ENCODE assay signal across 23 cellular contexts in genomic region chr11:98740335-98740734, GRCh38.
"Had no signal": no experiment of that assay in that cellular context is flagged by ENCODE, and none has a peak within 500 bp of the region (broad histone marks: within the 10 kb centered on the region; RNA-seq: fewer than 3 reads in every experiment).

No MANE protein-coding gene starts in this region.

- H3K27me3 Mint-ChIP-seq: naive B cell had no signal

- H3K27me3 ChIP-seq: colonic mucosa, esophagus squamous epithelium, foreskin keratinocyte, left lung, sigmoid colon, stomach, thyroid gland, upper lobe of left lung had no signal

- ATAC-seq: foreskin keratinocyte, left lung, psoas muscle had no signal

- H3K36me3 Mint-ChIP-seq: naive B cell had no signal

- H3K4me3 ChIP-seq: colonic mucosa, esophagus squamous epithelium, left lung, psoas muscle, sigmoid colon, skin epidermis, stomach, thyroid gland, upper lobe of left lung had no signal

- H3K4me3 Mint-ChIP-seq: naive B cell, nephron progenitor cell had no signal

- H3K36me3 ChIP-seq: colonic mucosa, esophagus squamous epithelium, left lung, sigmoid colon, stomach, thyroid gland, upper lobe of left lung had no signal

- H3K27ac Mint-ChIP-seq: naive B cell, nephron progenitor cell had no signal

- H3K4me1 Mint-ChIP-seq: naive B cell had no signal

- H3K9me3 ChIP-seq: colonic mucosa, esophagus squamous epithelium, psoas muscle, sigmoid colon, stomach, thyroid gland, upper lobe of left lung had no signal

- DNase-seq: caudate nucleus; colonic mucosa; dermis blood vessel endothelial cell; esophagus squamous epithelium; foreskin keratinocyte; head of caudate nucleus; hypothalamus; kidney glomerular epithelial cell; left lung; mesendoderm; naive B cell; nephron progenitor cell; psoas muscle; retina; sigmoid colon; stimulated activated CD4-positive, alpha-beta T cell treated with anti-CD3 and anti-CD28 coated beads, Interleukin-12 subunit alpha, Interleukin-12 subunit beta, amount 100 ng/mL, for 4 hours; stimulated activated naive CD4-positive, alpha-beta T cell; stomach; substantia nigra; thyroid gland; upper lobe of left lung had no signal

- H3K9me3 Mint-ChIP-seq: nephron progenitor cell had no signal

- H3K4me1 ChIP-seq: colonic mucosa, esophagus squamous epithelium, left lung, parathyroid adenoma, psoas muscle, sigmoid colon, stomach, upper lobe of left lung had no signal

- H3K27ac ChIP-seq: colonic mucosa, esophagus squamous epithelium, foreskin keratinocyte, left lung, parathyroid adenoma, psoas muscle, sigmoid colon, skin epidermis, stomach, thyroid gland, upper lobe of left lung had no signal
